In the genomic region with DNA sequence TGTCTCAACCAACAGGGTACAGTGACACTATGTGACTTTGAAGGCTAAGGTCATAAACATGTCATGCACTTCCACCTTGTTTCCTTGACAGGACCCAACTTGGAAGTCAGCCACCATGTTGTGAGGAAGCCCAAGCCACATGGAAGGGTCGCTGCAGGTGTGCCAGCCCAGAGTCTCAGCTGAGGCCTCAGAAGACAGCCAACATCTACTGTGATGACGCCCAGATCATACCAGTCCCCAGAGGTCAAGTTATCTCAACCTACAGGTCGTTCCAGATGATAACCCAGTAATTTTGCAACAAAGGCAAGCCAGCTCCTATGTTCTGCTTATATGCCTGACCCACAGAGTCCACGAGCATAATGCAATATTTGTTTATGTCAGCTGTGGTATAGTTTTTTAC, we compare ENCODE assay signal across 22 cellular contexts.
"Had no signal": no experiment of that assay in that cellular context is flagged by ENCODE, and none has a peak within 500 bp of the region (broad histone marks: within the 10 kb centered on the region; RNA-seq: fewer than 3 reads in every experiment).

No MANE protein-coding gene starts in this region.

- H3K27me3 ChIP-seq: colonic mucosa, dorsolateral prefrontal cortex, esophagus squamous epithelium, foreskin keratinocyte, gastrocnemius medialis, gastroesophageal sphincter, heart left ventricle, heart right ventricle had no signal

- H3K4me3 ChIP-seq: colonic mucosa, coronary artery, dorsolateral prefrontal cortex, esophagus squamous epithelium, gastrocnemius medialis, gastroesophageal sphincter, heart left ventricle, heart right ventricle had no signal

- H3K27ac ChIP-seq: colonic mucosa, coronary artery, dorsolateral prefrontal cortex, epithelial cell of prostate, esophagus squamous epithelium, foreskin keratinocyte, gastrocnemius medialis, gastroesophageal sphincter, heart left ventricle, heart right ventricle had no signal

- H3K36me3 ChIP-seq: colonic mucosa, esophagus squamous epithelium, gastrocnemius medialis, gastroesophageal sphincter, heart left ventricle, heart right ventricle had no signal

- H3K4me1 ChIP-seq: colonic mucosa, esophagus squamous epithelium, foreskin keratinocyte, gastrocnemius medialis, gastroesophageal sphincter, heart left ventricle, heart right ventricle had no signal

- DNase-seq: colonic mucosa; cortex of kidney; dermis blood vessel endothelial cell; dorsolateral prefrontal cortex; effector CD4-positive, alpha-beta T cell; effector CD8-positive, alpha-beta T cell; effector memory CD4-positive, alpha-beta T cell; effector memory CD8-positive, alpha-beta T cell; endodermal cell; erythroblast; esophagus squamous epithelium; foreskin fibroblast; foreskin keratinocyte; foreskin melanocyte; gastrocnemius medialis; glutamatergic neuron; head of caudate nucleus; heart left ventricle; heart right ventricle had no signal

- H3K9me3 ChIP-seq: colonic mucosa, esophagus squamous epithelium, gastrocnemius medialis, gastroesophageal sphincter had no signal
